20 cellular contexts compared by ENCODE assay signal in the genomic region with DNA sequence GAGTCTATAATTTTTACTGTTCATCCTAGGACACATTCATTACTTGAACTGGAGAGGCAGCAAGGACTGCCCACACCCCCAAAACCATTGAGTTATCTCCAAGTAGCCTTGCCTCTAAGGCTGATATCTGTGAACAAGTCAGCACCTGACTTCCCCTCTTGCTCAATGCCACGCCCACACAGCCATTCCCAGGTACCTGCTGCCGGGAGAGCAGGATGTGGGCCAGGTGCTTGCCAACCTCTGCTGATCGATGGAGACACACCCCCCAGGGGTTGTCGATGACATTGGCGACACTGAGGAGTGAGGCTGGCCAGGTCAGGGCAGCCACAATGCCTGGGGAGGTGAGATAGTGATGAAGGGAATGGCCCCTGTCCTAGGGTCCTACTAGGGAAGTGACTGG.
"Had no signal": no experiment of that assay in that cellular context is flagged by ENCODE, and none has a peak within 500 bp of the region (broad histone marks: within the 10 kb centered on the region; RNA-seq: fewer than 3 reads in every experiment).

No MANE protein-coding gene starts in this region.

- H3K4me3 ChIP-seq: left ventricle myocardium inferior, ovary, prostate gland had no signal

- H3K4me1 ChIP-seq: prostate gland had no signal

- H3K27me3 ChIP-seq: neutrophil, ovary had no signal

- DNase-seq: activated CD4-positive, alpha-beta T cell treated with anti-CD3 and anti-CD28 coated beads, Interleukin-2, amount 50 U/mL, for 1 hour; activated CD4-positive, CD25-positive, alpha-beta regulatory T cell treated with anti-CD3 and anti-CD28 coated beads, Interleukin-2, amount 50 U/mL, for 72 hours; activated CD8-positive, alpha-beta T cell treated with anti-CD3 and anti-CD28 coated beads, Interleukin-2, amount 10 ng/mL, durations not matched to agents 7 days and 5 days; activated gamma-delta T cell; activated naive CD4-positive, alpha-beta T cell treated with anti-CD3 and anti-CD28 coated beads, Interleukin-2, amount 50 U/mL, for 16 hours; activated naive CD8-positive, alpha-beta T cell treated with anti-CD3 and anti-CD28 coated beads, Interleukin-2, amount 50 U/mL, for 24 hours; effector CD4-positive, alpha-beta T cell; glutamatergic neuron; hippocampal formation; left ventricle myocardium inferior; natural killer cell; ovary; stimulated activated CD4-positive, alpha-beta T cell treated with anti-CD3 and anti-CD28 coated beads, Interleukin-4, amount 100 ng/mL, for 4 hours; stimulated activated naive CD8-positive, alpha-beta T cell treated with anti-CD3 and anti-CD28 coated beads, Interleukin-15, Interleukin-2, amounts not matched to agents 100 U/mL and 50 U/mL, for 24 hours; WERI-Rb-1 had no signal

- H3K9me3 ChIP-seq: neutrophil, ovary, prostate gland had no signal

- H3K36me3 ChIP-seq: ovary, prostate gland, WERI-Rb-1 had no signal

- FAIRE-seq: endometrium, frontal cortex, TTC549 had no signal

- H3K27ac ChIP-seq: left ventricle myocardium inferior, neutrophil, ovary, prostate gland, WERI-Rb-1 had no signal
